ENCODE assay signal across 8 cellular contexts in the genomic region with DNA sequence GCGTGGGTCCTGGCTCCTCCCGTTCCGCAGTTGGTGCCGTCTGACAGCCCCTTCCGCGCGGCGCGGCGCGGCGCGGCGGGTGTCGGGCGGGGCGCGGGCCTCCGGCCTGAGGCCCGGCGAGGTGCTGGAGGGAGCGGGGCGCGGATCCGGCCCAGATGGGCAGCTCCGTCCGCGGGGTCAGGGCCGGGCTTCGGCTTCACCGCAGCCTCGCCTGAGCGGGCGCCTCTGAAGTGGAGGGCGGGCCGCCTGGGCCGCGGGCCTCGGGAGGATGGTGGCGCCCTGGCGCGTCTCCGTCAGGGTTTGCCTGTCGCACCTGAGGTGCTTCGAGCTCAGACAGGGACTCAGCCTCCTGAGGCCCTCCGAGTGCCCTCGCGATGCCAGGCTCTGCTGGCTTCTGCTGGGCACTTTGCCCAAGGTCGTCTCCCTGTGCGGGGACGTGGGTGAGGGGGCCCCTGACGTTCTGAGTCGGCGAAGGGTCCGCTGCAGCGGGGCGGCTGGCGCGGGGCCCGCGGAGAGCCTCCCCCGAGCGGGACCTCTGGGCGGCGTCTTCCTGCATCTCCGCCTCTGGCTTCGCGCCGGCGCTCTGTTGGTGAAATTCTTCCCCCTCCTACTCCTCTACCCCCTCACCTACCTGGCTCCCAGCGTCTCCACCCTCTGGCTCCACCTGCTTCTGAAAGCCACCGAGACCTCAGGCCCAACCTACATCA. TPM values are rescaled to one million over a fixed set of nuclear protein-coding genes. Genes with fewer than 3 reads are reported as not detected.
DNase-seq lines count a peak whose midpoint lies in the region; ATAC-seq, FAIRE-seq and TF ChIP-seq lines count a peak whose summit lies in the region.

No MANE protein-coding gene starts in this region.

- H3K4me1 ChIP-seq in NT2/D1 (ENCODE audit: insufficient read depth, insufficient read length) (peaks cover 5% of the 10 kb centered on the region), pancreas (peaks cover 0 to 7% (median 0%) of the 10 kb centered on the region in 3 donors), transverse colon (peaks cover 17 to 37% (median 25%) of the 10 kb centered on the region in 4 donors)

- peaks cover 17% of the 10 kb centered on the region for H3K27me3 ChIP-seq in NT2/D1 (ENCODE audit: insufficient read depth, insufficient read length)
- no peaks in the 10 kb centered on the region for H3K27me3 ChIP-seq in pancreas
- H3K27me3 ChIP-seq in transverse colon, result no peaks in the 10 kb centered on the region

- H3K4me3 ChIP-seq in NT2/D1 (ENCODE audit: insufficient read length, low read depth), result peak overlapping the region; percentile 68
- peak overlapping the region; percentile 63 to 81 (median 72) for H3K4me3 ChIP-seq in pancreas
- peak overlapping the region; percentile 66 to 83 (median 78) for H3K4me3 ChIP-seq in transverse colon

- no peaks in the 10 kb centered on the region for H3K27me3 Mint-ChIP-seq in activated T-helper 2 cell treated with anti-CD3 and anti-CD28 coated beads, Interferon-gamma antibody, Interleukin-2, Interleukin-4, amounts not matched to agents 10 μg/mL and 5 μg/mL and 100 μg/mL, durations not matched to agents 14 hours and 24 hours and 36 hours (ENCODE audit: low read depth)

- peak overlapping the region; percentile 87 for H3K4me3 Mint-ChIP-seq in activated T-helper 2 cell treated with anti-CD3 and anti-CD28 coated beads, Interferon-gamma antibody, Interleukin-2, Interleukin-4, amounts not matched to agents 10 μg/mL and 5 μg/mL and 100 μg/mL, durations not matched to agents 14 hours and 24 hours and 36 hours (ENCODE audit: low read depth)

- ATAC-seq in HG03045 (IDR thresholded peaks at IDR 0.05; ENCODE audit: unreplicated experiment), result peak; percentile 56
- ATAC-seq in pancreas, result peak; percentile 68 to 87 (median 79)

- H3K4me1 Mint-ChIP-seq in activated T-helper 2 cell treated with anti-CD3 and anti-CD28 coated beads, Interferon-gamma antibody, Interleukin-2, Interleukin-4, amounts not matched to agents 10 μg/mL and 5 μg/mL and 100 μg/mL, durations not matched to agents 14 hours and 24 hours and 36 hours (ENCODE audit: low read depth), result peaks cover 32% of the 10 kb centered on the region

- H3K36me3 ChIP-seq in NT2/D1 (ENCODE audit: insufficient read depth, insufficient read length, low read length), result no peaks in the 10 kb centered on the region
- no peaks in the 10 kb centered on the region for H3K36me3 ChIP-seq in pancreas
- no peaks in the 10 kb centered on the region for H3K36me3 ChIP-seq in transverse colon

- DNase-seq in 8988T (peak; percentile 52), GM18507 (ENCODE audit: extremely low spot score, insufficient read length, low read depth) (peak; percentile 18), NT2/D1 (ENCODE audit: low read depth, low spot score) (no peak), globus pallidus (ENCODE audit: low spot score) (peak; percentile 37), pancreas (peak; percentile 64 to 87 (median 75)), transverse colon (peak; percentile 83)
- DNase-seq in activated T-helper 2 cell treated with anti-CD3 and anti-CD28 coated beads, Interferon-gamma antibody, Interleukin-2, Interleukin-4, amounts not matched to agents 10 μg/mL and 5 μg/mL and 100 μg/mL, durations not matched to agents 14 hours and 24 hours and 36 hours (ENCODE audit: low spot score), result peak; percentile 61

- peak overlapping the region; percentile 90 for H3K27ac Mint-ChIP-seq in activated T-helper 2 cell treated with anti-CD3 and anti-CD28 coated beads, Interferon-gamma antibody, Interleukin-2, Interleukin-4, amounts not matched to agents 10 μg/mL and 5 μg/mL and 100 μg/mL, durations not matched to agents 14 hours and 24 hours and 36 hours

- in situ Hi-C loops in transverse colon (cut with MboI; ENCODE audit: low pct_ligation_motif_present in 1 of 4, low pct_unique_long_range_greater_than_20kb in 1 of 4, low sequenced_read_pairs in 3 of 4), result no loop called here

- no peak for TF ChIP-seq EP300 in transverse colon (IDR thresholded peaks at IDR 0.05; ENCODE audit: low read depth)

- peak; percentile 91 for TF ChIP-seq POLR2A in transverse colon (IDR thresholded peaks at IDR 0.05)

- H3K9me3 ChIP-seq in NT2/D1 (ENCODE audit: insufficient read depth, low read length), result no peaks in the 10 kb centered on the region
- H3K9me3 ChIP-seq in pancreas, result no peaks in the 10 kb centered on the region
- H3K9me3 ChIP-seq in transverse colon, result no peaks in the 10 kb centered on the region

- no peaks in the 10 kb centered on the region for H3K9me3 Mint-ChIP-seq in activated T-helper 2 cell treated with anti-CD3 and anti-CD28 coated beads, Interferon-gamma antibody, Interleukin-2, Interleukin-4, amounts not matched to agents 10 μg/mL and 5 μg/mL and 100 μg/mL, durations not matched to agents 14 hours and 24 hours and 36 hours

- peak overlapping the region; percentile 87 for H3K9ac ChIP-seq in NT2/D1 (ENCODE audit: insufficient read length, low read depth)

- H3K27ac ChIP-seq in pancreas (peak overlapping the region; percentile 73 to 84 (median 78)), transverse colon (peak overlapping the region; percentile 90 to 96 (median 93))

- FAIRE-seq in GM18507 (lab: Jason Lieb, UNC), result peak; percentile 35
- no peak for FAIRE-seq in pancreas (lab: Jason Lieb, UNC)

- 0 to 1% methylated on average over 50 to 72 of the region's 72 CpGs for WGBS in pancreas, 2 donors
- 1% methylated on average over 50 of the region's 72 CpGs; no CpG with 5 or more reads in 1 of the 2 donors for WGBS in transverse colon (ENCODE audit: low coverage in 1 of 2), 2 donors

- peaks cover 26% of the 10 kb centered on the region for H3K36me3 Mint-ChIP-seq in activated T-helper 2 cell treated with anti-CD3 and anti-CD28 coated beads, Interferon-gamma antibody, Interleukin-2, Interleukin-4, amounts not matched to agents 10 μg/mL and 5 μg/mL and 100 μg/mL, durations not matched to agents 14 hours and 24 hours and 36 hours (ENCODE audit: low read depth)

- TF ChIP-seq CTCF in pancreas (IDR thresholded peaks at IDR 0.05) (no peak), transverse colon (IDR thresholded peaks at IDR 0.05) (no peak)

- intact Hi-C loops in activated T-helper 2 cell treated with anti-CD3 and anti-CD28 coated beads, Interferon-gamma antibody, Interleukin-2, Interleukin-4, amounts not matched to agents 10 μg/mL and 5 μg/mL and 100 μg/mL, durations not matched to agents 14 hours and 24 hours and 36 hours (cut with micrococcal nuclease), result loop anchor here (1.0 kb wide), 1 partner anchor 23 kb away; a partner anchor contains a TSS
- intact Hi-C loops in pancreas (cut with DNase I) (no loop called here), transverse colon (cut with DNase I; ENCODE audit: low total_unique reads) (no loop called here)

RNA-seq across cellular contexts. Expression of a gene that starts 0.5 kb away (rescaled TPM):
- total RNA-seq in activated T-helper 2 cell treated with anti-CD3 and anti-CD28 coated beads, Interferon-gamma antibody, Interleukin-2, Interleukin-4, amounts not matched to agents 10 μg/mL and 5 μg/mL and 100 μg/mL, durations not matched to agents 14 hours and 24 hours and 36 hours, result 26.3 and 29.9 TPM in 2 replicates
- total RNA-seq in pancreas (10 to 100 TPM in 3 of 6 donors, 1 to 10 TPM in 3; 6.5 to 13.3 (median 9.6) TPM), transverse colon (10 to 100 TPM; 31.6 to 43.8 (median 37.4) TPM)
- 1 to 10 TPM; 7.0 to 8.8 TPM for polyA plus RNA-seq in pancreas

RNA-seq across cellular contexts. Expression of a gene that starts 23.3 kb away (rescaled TPM):
- total RNA-seq in activated T-helper 2 cell treated with anti-CD3 and anti-CD28 coated beads, Interferon-gamma antibody, Interleukin-2, Interleukin-4, amounts not matched to agents 10 μg/mL and 5 μg/mL and 100 μg/mL, durations not matched to agents 14 hours and 24 hours and 36 hours, result 172 and 178 TPM in 2 replicates
- 10 to 100 TPM; 47.6 to 92.3 (median 64.0) TPM for total RNA-seq in pancreas
- 100 to 1,000 TPM in 1 of 2 donors, 10 to 100 TPM in 1; 99.5 to 198 TPM for polyA plus RNA-seq in pancreas
- total RNA-seq in transverse colon, result 100 to 1,000 TPM in 3 of 4 donors, 10 to 100 TPM in 1; 69.9 to 284 (median 230) TPM

RNA-seq across cellular contexts. Expression of a gene that starts 32.6 kb away (rescaled TPM):
- not detected in 2 replicates for total RNA-seq in activated T-helper 2 cell treated with anti-CD3 and anti-CD28 coated beads, Interferon-gamma antibody, Interleukin-2, Interleukin-4, amounts not matched to agents 10 μg/mL and 5 μg/mL and 100 μg/mL, durations not matched to agents 14 hours and 24 hours and 36 hours
- 1 to 10 TPM; 1.1 to 2.2 (median 1.6) TPM for total RNA-seq in pancreas
- 1 to 10 TPM; 3.1 to 5.0 TPM for polyA plus RNA-seq in pancreas
- 10 to 100 TPM in 1 of 4 donors, 1 to 10 TPM in 3; 4.1 to 19.9 (median 7.1) TPM for total RNA-seq in transverse colon
